In the genomic region with DNA sequence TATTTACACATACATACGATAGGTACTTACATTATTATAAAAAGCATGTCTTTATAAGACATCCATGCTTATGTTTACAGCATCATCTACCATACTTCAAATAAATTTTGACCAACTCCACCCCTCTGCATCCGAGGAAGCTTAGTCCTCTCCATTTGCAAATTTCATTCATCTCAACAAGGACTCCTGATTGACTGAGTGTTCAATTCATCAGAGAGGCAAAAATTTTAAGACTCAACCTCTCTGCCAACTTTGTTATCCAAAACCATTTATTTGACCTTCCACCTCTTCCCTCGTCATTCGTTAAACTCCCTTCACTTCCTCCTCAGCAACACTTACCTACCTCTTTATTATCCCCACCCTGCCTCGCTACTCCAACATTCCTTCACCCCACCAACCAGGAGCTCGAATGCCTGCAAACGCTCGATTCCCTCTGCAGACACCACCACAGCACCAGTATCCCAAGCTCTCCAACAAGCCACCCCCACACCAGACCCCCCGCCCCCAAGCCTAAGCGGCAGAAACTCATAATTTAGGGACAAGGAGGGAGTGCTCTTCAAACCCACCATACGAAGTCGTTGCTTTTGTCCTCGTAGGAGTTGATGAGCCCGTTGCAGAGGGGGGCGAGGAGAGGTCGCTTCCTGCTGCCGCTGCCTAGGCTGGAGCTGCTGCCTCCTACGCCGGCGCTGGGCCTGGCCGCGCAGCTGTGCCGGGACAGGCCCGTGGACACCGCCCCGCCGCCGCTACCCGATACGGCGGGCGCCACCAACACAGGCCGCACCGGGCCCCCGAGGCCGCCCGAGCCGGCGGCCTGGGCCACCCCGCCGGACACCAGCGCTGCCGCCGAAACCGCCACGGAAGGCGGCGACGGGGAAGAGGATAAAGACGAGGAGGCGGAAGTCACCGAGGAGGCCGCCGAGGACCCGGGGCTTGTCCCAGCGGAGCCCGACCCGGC, we compare ENCODE assay signal across 1 cellular context.
TF ChIP-seq lines count a peak whose summit lies in the region.

No MANE protein-coding gene starts in this region.

TF ChIP-seq in HepG2, 621 proteins besides CTCF, POLR2A, EP300 and RAD21 (continued from another document):
- TF ChIP-seq, protein P1, sequence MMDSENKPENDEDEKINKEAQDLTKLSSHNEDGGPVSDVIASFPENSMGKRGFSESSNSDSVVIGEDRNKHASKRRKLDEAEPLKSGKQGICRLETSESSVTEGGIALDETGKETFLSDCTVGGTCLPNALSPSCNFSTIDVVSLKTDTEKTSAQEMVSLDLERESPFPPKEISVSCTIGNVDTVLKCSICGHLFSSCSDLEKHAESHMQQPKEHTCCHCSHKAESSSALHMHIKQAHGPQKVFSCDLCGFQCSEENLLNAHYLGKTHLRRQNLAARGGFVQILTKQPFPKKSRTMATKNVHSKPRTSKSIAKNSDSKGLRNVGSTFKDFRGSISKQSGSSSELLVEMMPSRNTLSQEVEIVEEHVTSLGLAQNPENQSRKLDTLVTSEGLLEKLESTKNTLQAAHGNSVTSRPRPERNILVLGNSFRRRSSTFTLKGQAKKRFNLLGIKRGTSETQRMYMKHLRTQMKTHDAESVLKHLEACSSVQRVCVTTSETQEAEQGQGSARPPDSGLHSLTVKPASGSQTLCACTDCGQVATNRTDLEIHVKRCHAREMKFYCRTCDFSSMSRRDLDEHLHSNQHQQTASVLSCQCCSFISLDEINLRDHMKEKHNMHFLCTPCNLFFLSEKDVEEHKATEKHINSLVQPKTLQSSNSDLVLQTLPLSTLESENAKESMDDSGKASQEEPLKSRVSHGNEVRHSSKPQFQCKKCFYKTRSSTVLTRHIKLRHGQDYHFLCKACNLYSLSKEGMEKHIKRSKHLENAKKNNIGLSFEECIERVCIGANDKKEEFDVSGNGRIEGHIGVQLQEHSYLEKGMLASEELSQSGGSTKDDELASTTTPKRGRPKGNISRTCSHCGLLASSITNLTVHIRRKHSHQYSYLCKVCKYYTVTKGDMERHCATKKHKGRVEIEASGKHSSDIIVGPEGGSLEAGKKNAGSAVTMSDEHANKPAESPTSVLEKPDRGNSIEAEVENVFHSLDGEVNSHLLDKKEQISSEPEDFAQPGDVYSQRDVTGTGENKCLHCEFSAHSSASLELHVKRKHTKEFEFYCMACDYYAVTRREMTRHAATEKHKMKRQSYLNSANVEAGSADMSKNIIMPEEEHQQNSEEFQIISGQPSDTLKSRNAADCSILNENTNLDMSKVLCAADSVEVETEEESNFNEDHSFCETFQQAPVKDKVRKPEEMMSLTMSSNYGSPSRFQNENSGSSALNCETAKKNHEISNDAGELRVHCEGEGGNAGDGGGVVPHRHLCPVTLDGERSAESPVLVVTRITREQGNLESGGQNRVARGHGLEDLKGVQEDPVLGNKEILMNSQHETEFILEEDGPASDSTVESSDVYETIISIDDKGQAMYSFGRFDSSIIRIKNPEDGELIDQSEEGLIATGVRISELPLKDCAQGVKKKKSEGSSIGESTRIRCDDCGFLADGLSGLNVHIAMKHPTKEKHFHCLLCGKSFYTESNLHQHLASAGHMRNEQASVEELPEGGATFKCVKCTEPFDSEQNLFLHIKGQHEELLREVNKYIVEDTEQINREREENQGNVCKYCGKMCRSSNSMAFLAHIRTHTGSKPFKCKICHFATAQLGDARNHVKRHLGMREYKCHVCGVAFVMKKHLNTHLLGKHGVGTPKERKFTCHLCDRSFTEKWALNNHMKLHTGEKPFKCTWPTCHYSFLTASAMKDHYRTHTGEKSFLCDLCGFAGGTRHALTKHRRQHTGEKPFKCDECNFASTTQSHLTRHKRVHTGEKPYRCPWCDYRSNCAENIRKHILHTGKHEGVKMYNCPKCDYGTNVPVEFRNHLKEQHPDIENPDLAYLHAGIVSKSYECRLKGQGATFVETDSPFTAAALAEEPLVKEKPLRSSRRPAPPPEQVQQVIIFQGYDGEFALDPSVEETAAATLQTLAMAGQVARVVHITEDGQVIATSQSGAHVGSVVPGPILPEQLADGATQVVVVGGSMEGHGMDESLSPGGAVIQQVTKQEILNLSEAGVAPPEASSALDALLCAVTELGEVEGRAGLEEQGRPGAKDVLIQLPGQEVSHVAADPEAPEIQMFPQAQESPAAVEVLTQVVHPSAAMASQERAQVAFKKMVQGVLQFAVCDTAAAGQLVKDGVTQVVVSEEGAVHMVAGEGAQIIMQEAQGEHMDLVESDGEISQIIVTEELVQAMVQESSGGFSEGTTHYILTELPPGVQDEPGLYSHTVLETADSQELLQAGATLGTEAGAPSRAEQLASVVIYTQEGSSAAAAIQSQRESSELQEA (CRISPR knock-in tag; IDR thresholded peaks at IDR 0.05; ENCODE audit: not compliant biosample characterization), result no peak
- TF ChIP-seq ZNF891 (CRISPR knock-in tag; IDR thresholded peaks at IDR 0.05) (peak; percentile 8; the same call in 1 of the 2 replicates), ZNF883 (CRISPR knock-in tag; IDR thresholded peaks at IDR 0.05; ENCODE audit: not compliant biosample characterization) (peak; percentile 3), ZNF121 (CRISPR knock-in tag; IDR thresholded peaks at IDR 0.05) (no peak), ISL2 (CRISPR knock-in tag; IDR thresholded peaks at IDR 0.05) (no peak), LCORL (IDR thresholded peaks at IDR 0.05) (no peak), LCORL (CRISPR knock-in tag; IDR thresholded peaks at IDR 0.05) (0 out of 2 replicates have a peak, but pooled peaks have one; percentile 19), ZNF703 (CRISPR knock-in tag; IDR thresholded peaks at IDR 0.05; ENCODE audit: borderline replicate concordance) (no peak), MEIS1 (CRISPR knock-in tag; IDR thresholded peaks at IDR 0.05; ENCODE audit: borderline replicate concordance) (no peak), TGIF2 (CRISPR knock-in tag; IDR thresholded peaks at IDR 0.05) (0 out of 2 replicates have a peak, but pooled peaks have one; percentile 22), ZNF543 (CRISPR knock-in tag; IDR thresholded peaks at IDR 0.05) (no peak), ZNF317 (CRISPR knock-in tag; IDR thresholded peaks at IDR 0.05) (0 out of 2 replicates have a peak, but pooled peaks have one; percentile 27), YY1 (IDR thresholded peaks at IDR 0.05; ENCODE audit: insufficient read depth, insufficient replicate concordance, low read depth, low read length) (peak; percentile 19)
- TF ChIP-seq, protein P2, sequence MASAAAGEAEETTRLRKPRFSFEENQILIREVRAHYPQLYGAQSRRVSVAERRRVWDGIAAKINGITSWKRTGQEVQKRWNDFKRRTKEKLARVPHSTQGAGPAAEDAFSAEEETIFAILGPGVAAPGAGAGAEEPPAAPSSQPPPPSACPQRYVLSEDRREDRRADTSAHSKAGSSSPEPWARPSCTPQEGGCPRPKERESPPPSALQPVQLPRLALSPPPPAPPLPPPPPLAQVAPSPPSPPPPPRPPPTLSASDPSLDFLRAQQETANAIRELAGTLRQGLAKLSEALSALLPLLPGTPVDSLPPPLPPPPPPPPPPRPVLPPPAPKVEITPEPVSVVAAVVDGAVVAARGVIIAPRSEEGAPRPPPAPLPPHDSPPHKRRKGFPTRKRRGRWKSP (CRISPR knock-in tag; IDR thresholded peaks at IDR 0.05), result peak; percentile 11; the same call in 1 of the 2 replicates
- TF ChIP-seq, protein P3, sequence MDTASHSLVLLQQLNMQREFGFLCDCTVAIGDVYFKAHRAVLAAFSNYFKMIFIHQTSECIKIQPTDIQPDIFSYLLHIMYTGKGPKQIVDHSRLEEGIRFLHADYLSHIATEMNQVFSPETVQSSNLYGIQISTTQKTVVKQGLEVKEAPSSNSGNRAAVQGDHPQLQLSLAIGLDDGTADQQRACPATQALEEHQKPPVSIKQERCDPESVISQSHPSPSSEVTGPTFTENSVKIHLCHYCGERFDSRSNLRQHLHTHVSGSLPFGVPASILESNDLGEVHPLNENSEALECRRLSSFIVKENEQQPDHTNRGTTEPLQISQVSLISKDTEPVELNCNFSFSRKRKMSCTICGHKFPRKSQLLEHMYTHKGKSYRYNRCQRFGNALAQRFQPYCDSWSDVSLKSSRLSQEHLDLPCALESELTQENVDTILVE (CRISPR knock-in tag; IDR thresholded peaks at IDR 0.05), result no peak
- TF ChIP-seq, protein P4, sequence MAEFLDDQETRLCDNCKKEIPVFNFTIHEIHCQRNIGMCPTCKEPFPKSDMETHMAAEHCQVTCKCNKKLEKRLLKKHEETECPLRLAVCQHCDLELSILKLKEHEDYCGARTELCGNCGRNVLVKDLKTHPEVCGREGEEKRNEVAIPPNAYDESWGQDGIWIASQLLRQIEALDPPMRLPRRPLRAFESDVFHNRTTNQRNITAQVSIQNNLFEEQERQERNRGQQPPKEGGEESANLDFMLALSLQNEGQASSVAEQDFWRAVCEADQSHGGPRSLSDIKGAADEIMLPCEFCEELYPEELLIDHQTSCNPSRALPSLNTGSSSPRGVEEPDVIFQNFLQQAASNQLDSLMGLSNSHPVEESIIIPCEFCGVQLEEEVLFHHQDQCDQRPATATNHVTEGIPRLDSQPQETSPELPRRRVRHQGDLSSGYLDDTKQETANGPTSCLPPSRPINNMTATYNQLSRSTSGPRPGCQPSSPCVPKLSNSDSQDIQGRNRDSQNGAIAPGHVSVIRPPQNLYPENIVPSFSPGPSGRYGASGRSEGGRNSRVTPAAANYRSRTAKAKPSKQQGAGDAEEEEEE (CRISPR knock-in tag; IDR thresholded peaks at IDR 0.05; ENCODE audit: borderline replicate concordance), result no peak
